In the genomic region with DNA sequence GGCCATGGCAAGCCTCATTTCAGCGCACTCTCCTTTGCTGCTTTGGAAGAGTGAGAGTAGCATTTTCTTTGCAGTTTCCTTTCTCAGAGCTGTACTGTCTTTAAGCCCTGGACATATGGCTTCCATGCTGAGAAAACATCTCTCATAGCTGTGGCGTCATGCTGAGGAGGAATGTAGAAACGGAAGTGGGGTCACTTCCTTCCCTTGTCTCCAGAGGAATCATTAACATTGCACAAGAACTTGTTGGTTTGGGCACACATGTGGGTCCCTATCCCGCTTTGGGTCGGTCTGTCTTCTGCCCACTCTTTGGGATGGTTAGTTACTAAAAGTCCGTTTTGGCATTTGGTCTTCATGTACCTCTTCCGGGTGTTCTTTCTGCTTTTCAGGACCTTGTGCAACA, we compare ENCODE assay signal across 15 cellular contexts. TPM values are rescaled to one million over a fixed set of nuclear protein-coding genes. Genes with fewer than 3 reads are reported as not detected.
A peak's percentile ranks its signal among the peaks of the same experiment; 100 is the strongest.
DNase-seq lines count a peak whose midpoint lies in the region; ATAC-seq and TF ChIP-seq lines count a peak whose summit lies in the region.
"Had no signal": no experiment of that assay in that cellular context is flagged by ENCODE, and none has a peak within 500 bp of the region (broad histone marks: within the 10 kb centered on the region; RNA-seq: fewer than 3 reads in every experiment).

No MANE protein-coding gene starts in this region.

- DNase-seq in HS-5 (ENCODE audit: low read depth) (peak; percentile 43), astrocyte of the spinal cord (ENCODE audit: low read depth, low spot score) (peak; percentile 81), RPMI8226 (no peak), testis (no peak), sigmoid colon (no peak)
- DNase-seq in natural killer cell treated with Interleukin-12 subunit alpha and Interleukin-12 subunit beta and Interleukin-15 and Interleukin-18, amount 100 ng/mL, for 72 hours (ENCODE audit: low spot score): no peak
- DNase-seq in stimulated activated CD4-positive, alpha-beta T cell treated with anti-CD3 and anti-CD28 coated beads, Interleukin-4, amount 100 ng/mL, for 4 hours: no peak
- DNase-seq: activated CD8-positive, alpha-beta memory T cell treated with anti-CD3 and anti-CD28 coated beads, Interleukin-2, amount 50 U/mL, for 48 hours; COR-L47; effector CD4-positive, alpha-beta T cell; GOT3; mesendoderm; posterior cingulate gyrus had no signal

- peak overlapping the region; percentile 50 to 98 (median 79) for H3K4me2 ChIP-seq in BLaER1 treated with 17β-estradiol and CSF1 and Interleukin-3, amounts not matched to agents 10 nM and 100 nM

- H3K4me3 ChIP-seq in BLaER1 treated with 17β-estradiol and CSF1 and Interleukin-3, amounts not matched to agents 10 nM and 100 nM: peak overlapping the region in 6 of 10 experiments; percentile 18 to 50 (median 36); a peak in 7 of 20 replicates
- H3K4me3 ChIP-seq in astrocyte of the spinal cord (ENCODE audit: low read depth, low read length) (no peak overlapping the region), testis (no peak overlapping the region), sigmoid colon (no peak overlapping the region)

- H3K9me3 ChIP-seq in BLaER1 treated with 17β-estradiol and CSF1 and Interleukin-3, amounts not matched to agents 10 nM and 100 nM (replicated peaks in 1 of 11): no peaks in the 10 kb centered on the region
- H3K9me3 ChIP-seq in testis (no peaks in the 10 kb centered on the region), sigmoid colon (no peaks in the 10 kb centered on the region)

- H3K27ac Mint-ChIP-seq in natural killer cell treated with Interleukin-12 subunit alpha and Interleukin-12 subunit beta and Interleukin-15 and Interleukin-18, amount 100 ng/mL, for 72 hours: peak overlapping the region in 1 of 2 donors; percentile 23

- H3K9ac ChIP-seq in BLaER1 treated with 17β-estradiol and CSF1 and Interleukin-3, amounts not matched to agents 10 nM and 100 nM: peak overlapping the region; percentile 45 to 98 (median 74); a peak in 20 of 22 replicates

- TF ChIP-seq EP300 in sigmoid colon (IDR thresholded peaks at IDR 0.05): no peak

- H3K4me1 Mint-ChIP-seq in natural killer cell treated with Interleukin-12 subunit alpha and Interleukin-12 subunit beta and Interleukin-15 and Interleukin-18, amount 100 ng/mL, for 72 hours (ENCODE audit: low read depth in 2 of 2): peaks cover 42 to 49% of the 10 kb centered on the region in 2 donors

- no peaks in the 10 kb centered on the region for H3K9me3 Mint-ChIP-seq in natural killer cell treated with Interleukin-12 subunit alpha and Interleukin-12 subunit beta and Interleukin-15 and Interleukin-18, amount 100 ng/mL, for 72 hours

- no peak for TF ChIP-seq POLR2A in testis (IDR thresholded peaks at IDR 0.05)
- no peak for TF ChIP-seq POLR2A in sigmoid colon (IDR thresholded peaks at IDR 0.05)

- TF ChIP-seq CTCF in astrocyte of the spinal cord (IDR thresholded peaks at IDR 0.05; ENCODE audit: low read depth, low read length): no peak
- TF ChIP-seq CTCF in testis (IDR thresholded peaks at IDR 0.05): no peak
- no peak for TF ChIP-seq CTCF in sigmoid colon (IDR thresholded peaks at IDR 0.05)

- ATAC-seq in natural killer cell treated with Interleukin-12 subunit alpha and Interleukin-12 subunit beta and Interleukin-15 and Interleukin-18, amount 100 ng/mL, for 72 hours: no peak
- ATAC-seq: HepG2 had no signal

- peaks cover 58 to 95% (median 87%) of the 10 kb centered on the region in 11 experiments for H3K36me3 ChIP-seq in BLaER1 treated with 17β-estradiol and CSF1 and Interleukin-3, amounts not matched to agents 10 nM and 100 nM
- no peaks in the 10 kb centered on the region for H3K36me3 ChIP-seq in testis (ENCODE audit: low read depth, missing control alignments)
- peaks cover 16 to 80% (median 38%) of the 10 kb centered on the region in 4 donors for H3K36me3 ChIP-seq in sigmoid colon

- H3K27me3 ChIP-seq in BLaER1 treated with 17β-estradiol and CSF1 and Interleukin-3, amounts not matched to agents 10 nM and 100 nM: no peaks in the 10 kb centered on the region
- no peaks in the 10 kb centered on the region for H3K27me3 ChIP-seq in testis
- H3K27me3 ChIP-seq in sigmoid colon: no peaks in the 10 kb centered on the region

- H3K27me3 Mint-ChIP-seq in natural killer cell treated with Interleukin-12 subunit alpha and Interleukin-12 subunit beta and Interleukin-15 and Interleukin-18, amount 100 ng/mL, for 72 hours: no peaks in the 10 kb centered on the region

- WGBS in testis, 2 donors: 80 to 88% methylated on average over 7 of the region's 7 CpGs
- WGBS in sigmoid colon, 2 donors: 68 to 89% methylated on average over 7 of the region's 7 CpGs

- peaks cover 37 to 69% (median 62%) of the 10 kb centered on the region in 10 experiments for H3K4me1 ChIP-seq in BLaER1 treated with 17β-estradiol and CSF1 and Interleukin-3, amounts not matched to agents 10 nM and 100 nM
- H3K4me1 ChIP-seq in testis (peaks cover 16% of the 10 kb centered on the region), sigmoid colon (peaks cover 0 to 58% (median 44%) of the 10 kb centered on the region in 4 donors)

- peaks cover 6 to 82% (median 31%) of the 10 kb centered on the region in 11 experiments; a peak in 18 of 22 replicates for H4K20me1 ChIP-seq in BLaER1 treated with 17β-estradiol and CSF1 and Interleukin-3, amounts not matched to agents 10 nM and 100 nM

- peak overlapping the region; percentile 37 for H3K4me3 Mint-ChIP-seq in natural killer cell treated with Interleukin-12 subunit alpha and Interleukin-12 subunit beta and Interleukin-15 and Interleukin-18, amount 100 ng/mL, for 72 hours

- in situ Hi-C loops in astrocyte of the spinal cord (cut with HindIII; ENCODE audit: low sequenced_read_pairs): no loop called here

- intact Hi-C loops in testis (cut with DNase I; ENCODE audit: low total_unique reads) (no loop called here), sigmoid colon (cut with DNase I) (no loop called here)

- peaks cover 25% of the 10 kb centered on the region for H3K36me3 Mint-ChIP-seq in natural killer cell treated with Interleukin-12 subunit alpha and Interleukin-12 subunit beta and Interleukin-15 and Interleukin-18, amount 100 ng/mL, for 72 hours

- H3K27ac ChIP-seq in BLaER1 treated with 17β-estradiol and CSF1 and Interleukin-3, amounts not matched to agents 10 nM and 100 nM: peak overlapping the region; percentile 53 to 93 (median 86); a peak in 21 of 22 replicates
- H3K27ac ChIP-seq in testis: no peak overlapping the region
- peak overlapping the region in 1 of 4 donors; percentile 90 for H3K27ac ChIP-seq in sigmoid colon

RNA-seq across cellular contexts. Expression of gene MFN2, which starts 5.6 kb away (rescaled TPM):
- 100 to 1,000 TPM in 1 of 2 donors, 10 to 100 TPM in 1; 75.2 to 101 TPM for total RNA-seq in natural killer cell treated with Interleukin-12 subunit alpha and Interleukin-12 subunit beta and Interleukin-15 and Interleukin-18, amount 100 ng/mL, for 72 hours
- 10 to 100 TPM; 77.5 to 95.3 TPM for total RNA-seq in testis
- polyA plus RNA-seq in testis (ENCODE audit: insufficient read depth, low read depth, low replicate concordance): 80.0 TPM
- 100 to 1,000 TPM in 2 of 4 donors, 10 to 100 TPM in 2; 83.9 to 121 (median 96.9) TPM for total RNA-seq in sigmoid colon
- 10 to 100 TPM; 33.0 to 61.5 (median 58.0) TPM for polyA plus RNA-seq in sigmoid colon

RNA-seq across cellular contexts. Expression of gene MIIP, which starts 33.4 kb away (rescaled TPM):
- 100 to 1,000 TPM in 1 of 2 donors, 10 to 100 TPM in 1; 52.5 to 118 TPM for total RNA-seq in natural killer cell treated with Interleukin-12 subunit alpha and Interleukin-12 subunit beta and Interleukin-15 and Interleukin-18, amount 100 ng/mL, for 72 hours
- total RNA-seq in testis (10 to 100 TPM; 69.8 to 83.9 TPM), sigmoid colon (10 to 100 TPM; 23.7 to 31.2 (median 27.4) TPM)
- polyA plus RNA-seq in testis (ENCODE audit: insufficient read depth, low read depth, low replicate concordance) (44.5 TPM), sigmoid colon (10 to 100 TPM; 12.7 to 32.6 (median 18.0) TPM)

RNA-seq across cellular contexts. Expression of gene PLOD1, which starts 51.3 kb away (rescaled TPM):
- total RNA-seq in natural killer cell treated with Interleukin-12 subunit alpha and Interleukin-12 subunit beta and Interleukin-15 and Interleukin-18, amount 100 ng/mL, for 72 hours: 10 to 100 TPM; 50.7 to 72.4 TPM
- 10 to 100 TPM; 33.1 to 62.0 TPM for total RNA-seq in testis
- polyA plus RNA-seq in testis (ENCODE audit: insufficient read depth, low read depth, low replicate concordance): 41.3 TPM
- total RNA-seq in sigmoid colon: 10 to 100 TPM; 41.1 to 76.2 (median 51.0) TPM
- 10 to 100 TPM in 2 of 3 donors, 1 to 10 TPM in 1; 5.4 to 40.9 (median 16.2) TPM for polyA plus RNA-seq in sigmoid colon

RNA-seq across cellular contexts. Expression of gene KIAA2013, which starts 59.6 kb away (rescaled TPM):
- 10 to 100 TPM; 50.5 to 59.8 TPM for total RNA-seq in natural killer cell treated with Interleukin-12 subunit alpha and Interleukin-12 subunit beta and Interleukin-15 and Interleukin-18, amount 100 ng/mL, for 72 hours
- total RNA-seq in testis (100 to 1,000 TPM; 140 to 144 TPM), sigmoid colon (10 to 100 TPM; 46.6 to 86.7 (median 66.6) TPM)
- polyA plus RNA-seq in testis (ENCODE audit: insufficient read depth, low read depth, low replicate concordance) (73.5 TPM), sigmoid colon (10 to 100 TPM; 26.4 to 61.2 (median 28.9) TPM)

Comparison
In these comparisons a context has a peak if more than half of its experiments do, and no peak if none do; other contexts are left out.
1. H3K27ac ChIP-seq: peak in BLaER1 treated with 17β-estradiol and CSF1 and Interleukin-3, amounts not matched to agents 10 nM and 100 nM (11 of 11); none in testis (0 of 2).
2. H3K4me3 ChIP-seq: peak in BLaER1 treated with 17β-estradiol and CSF1 and Interleukin-3, amounts not matched to agents 10 nM and 100 nM (6 of 10); none in astrocyte of the spinal cord (single experiment), testis (0 of 2) and sigmoid colon (0 of 4).
3. DNase-seq: peak in HS-5 (single experiment) and astrocyte of the spinal cord (single experiment); none in natural killer cell treated with Interleukin-12 subunit alpha and Interleukin-12 subunit beta and Interleukin-15 and Interleukin-18, amount 100 ng/mL, for 72 hours (single experiment), stimulated activated CD4-positive, alpha-beta T cell treated with anti-CD3 and anti-CD28 coated beads, Interleukin-4, amount 100 ng/mL, for 4 hours (0 of 2), RPMI8226 (single experiment), testis (single experiment) and sigmoid colon (single experiment).